Comparison of ENCODE assay signal across 8 cellular contexts in genomic region chr2:23532311-23533013, GRCh38.
A peak's percentile ranks its signal among the peaks of the same experiment; 100 is the strongest.
DNase-seq lines count a peak whose midpoint lies in the region; ATAC-seq and TF ChIP-seq lines count a peak whose summit lies in the region.

No MANE protein-coding gene starts in this region.

- H3K27me3 Mint-ChIP-seq in CD8-positive, alpha-beta T cell (ENCODE audit: low read depth), result no peaks in the 10 kb centered on the region
- no peaks in the 10 kb centered on the region for H3K27me3 Mint-ChIP-seq in activated naive CD4-positive, alpha-beta T cell treated with anti-CD3 and anti-CD28 coated beads, Interleukin-2, amount 50 U/mL, for 24 hours

- peaks cover 50% of the 10 kb centered on the region for H3K4me1 ChIP-seq in CD8-positive, alpha-beta T cell (ENCODE audit: insufficient read depth, low read length)
- H3K4me1 ChIP-seq in spleen, result peaks cover 0 to 42% (median 9%) of the 10 kb centered on the region in 6 donors
- no peaks in the 10 kb centered on the region for H3K4me1 ChIP-seq in MM.1S (ENCODE audit: low read length)

- no peak overlapping the region for H3K4me2 ChIP-seq in MM.1S (ENCODE audit: low read depth, low read length)

- WGBS in spleen, 5 donors, result 45 to 67% (median 55%) methylated on average over 18 of the region's 18 CpGs

- POLR2A ChIA-PET in CD8-positive, alpha-beta T cell (lab: Charles Lee), result interaction anchor here (0.6 to 1.0 kb wide), 2 partner anchors 11 to 21 kb away, joined by 3 read pairs; no protein-coding TSS in a partner anchor

- peak in 6 of 7 experiments; percentile 14 to 68 (median 34) for DNase-seq in CD8-positive, alpha-beta T cell
- DNase-seq in NCI-H345 treated with DMSO at 0.1 percent for 48 hours (lab: John Stamatoyannopoulos, UW; ENCODE audit: unreplicated experiment) (peak; percentile 96), spleen (no peak), MM.1S (no peak), NOMO-1 treated with DMSO at 0.1 percent for 48 hours (lab: John Stamatoyannopoulos, UW; ENCODE audit: unreplicated experiment) (no peak), kidney tubule cell (ENCODE audit: low spot score) (no peak)

- no peaks in the 10 kb centered on the region for H3K79me2 ChIP-seq in MM.1S (ENCODE audit: low read length)

- no peaks in the 10 kb centered on the region for H3K9me2 ChIP-seq in MM.1S (replicated peaks; ENCODE audit: insufficient read depth, low read length)

- peak overlapping the region; percentile 49 for H3K27ac ChIP-seq in CD8-positive, alpha-beta T cell (ENCODE audit: low read depth, low read length)
- H3K27ac ChIP-seq in spleen (peak overlapping the region in 5 of 8 donors; percentile 0 to 54 (median 46)), MM.1S (ENCODE audit: low read length) (no peak overlapping the region)

- no peak for TF ChIP-seq CTCF in CD8-positive, alpha-beta T cell (IDR thresholded peaks at IDR 0.05)
- TF ChIP-seq CTCF in spleen (IDR thresholded peaks at IDR 0.05 in 8 of 11, conservative IDR thresholded peaks at IDR 0.05 in 3 of 11), result no peak
- no peak for TF ChIP-seq CTCF in MM.1S (IDR thresholded peaks at IDR 0.05; ENCODE audit: low read length)

- no peaks in the 10 kb centered on the region for H3K36me3 Mint-ChIP-seq in CD8-positive, alpha-beta T cell
- no peaks in the 10 kb centered on the region for H3K36me3 Mint-ChIP-seq in activated naive CD4-positive, alpha-beta T cell treated with anti-CD3 and anti-CD28 coated beads, Interleukin-2, amount 50 U/mL, for 24 hours

- peak overlapping the region; percentile 68 for H3K4me3 ChIP-seq in CD8-positive, alpha-beta T cell (ENCODE audit: low read depth, low read length)
- H3K4me3 ChIP-seq in spleen, result peak overlapping the region in 3 of 8 donors; percentile 4 to 41 (median 5)
- H3K4me3 ChIP-seq in MM.1S (ENCODE audit: low read length), result no peak overlapping the region

- H3K27me3 ChIP-seq in CD8-positive, alpha-beta T cell (ENCODE audit: insufficient read depth, low read length), result no peaks in the 10 kb centered on the region
- H3K27me3 ChIP-seq in spleen (replicated peaks in 1 of 7), result no peaks in the 10 kb centered on the region
- no peaks in the 10 kb centered on the region for H3K27me3 ChIP-seq in MM.1S (replicated peaks; ENCODE audit: insufficient read depth, low read length)

- CTCF ChIA-PET in CD8-positive, alpha-beta T cell (lab: Charles Lee), result interaction anchor here (0.6 to 1.1 kb wide), 3 partner anchors 31 to 203 kb away, joined by 3 read pairs; no protein-coding TSS in a partner anchor

- H3K9me3 Mint-ChIP-seq in CD8-positive, alpha-beta T cell, result no peaks in the 10 kb centered on the region
- no peaks in the 10 kb centered on the region for H3K9me3 Mint-ChIP-seq in activated naive CD4-positive, alpha-beta T cell treated with anti-CD3 and anti-CD28 coated beads, Interleukin-2, amount 50 U/mL, for 24 hours

- H3F3A ChIP-seq in MM.1S (ENCODE audit: insufficient read depth, low read length), result no peaks in the 10 kb centered on the region

- intact Hi-C loops in CD8-positive, alpha-beta T cell (cut with DNase I, micrococcal nuclease), result loop anchor here in 1 of 2 experiments (5.0 kb wide), 1 partner anchor 155 kb away; no protein-coding TSS in a partner anchor
- intact Hi-C loops in spleen (cut with DNase I; ENCODE audit: low total_unique reads), result no loop called here

- H3K9ac ChIP-seq in MM.1S (ENCODE audit: low read length), result no peak overlapping the region

- no peaks in the 10 kb centered on the region for H3K36me3 ChIP-seq in CD8-positive, alpha-beta T cell (ENCODE audit: insufficient read depth, low read length)
- H3K36me3 ChIP-seq in spleen (no peaks in the 10 kb centered on the region), MM.1S (replicated peaks; ENCODE audit: insufficient read depth, low read length) (no peaks in the 10 kb centered on the region)

- H3K27ac Mint-ChIP-seq in CD8-positive, alpha-beta T cell, result peak overlapping the region; percentile 96
- peak overlapping the region; percentile 95 for H3K27ac Mint-ChIP-seq in activated naive CD4-positive, alpha-beta T cell treated with anti-CD3 and anti-CD28 coated beads, Interleukin-2, amount 50 U/mL, for 24 hours

- peak overlapping the region; percentile 88 for H3K4me3 Mint-ChIP-seq in CD8-positive, alpha-beta T cell
- H3K4me3 Mint-ChIP-seq in activated naive CD4-positive, alpha-beta T cell treated with anti-CD3 and anti-CD28 coated beads, Interleukin-2, amount 50 U/mL, for 24 hours, result peak overlapping the region; percentile 94

- peak; percentile 71 for ATAC-seq in CD8-positive, alpha-beta T cell
- peak; percentile 92 for ATAC-seq in GM21447 (IDR thresholded peaks at IDR 0.05; ENCODE audit: unreplicated experiment)

- no peak overlapping the region for H2AFZ ChIP-seq in MM.1S (ENCODE audit: low read length)

- no peak for TF ChIP-seq POLR2A in spleen (IDR thresholded peaks at IDR 0.05)

- peaks cover 47% of the 10 kb centered on the region for H3K4me1 Mint-ChIP-seq in CD8-positive, alpha-beta T cell (ENCODE audit: low read depth)
- H3K4me1 Mint-ChIP-seq in activated naive CD4-positive, alpha-beta T cell treated with anti-CD3 and anti-CD28 coated beads, Interleukin-2, amount 50 U/mL, for 24 hours, result peaks cover 52% of the 10 kb centered on the region

- H4K20me1 ChIP-seq in MM.1S (ENCODE audit: insufficient read depth, low read length), result no peaks in the 10 kb centered on the region

- H3K9me3 ChIP-seq in CD8-positive, alpha-beta T cell (ENCODE audit: low read length), result no peaks in the 10 kb centered on the region
- no peaks in the 10 kb centered on the region for H3K9me3 ChIP-seq in spleen
- H3K9me3 ChIP-seq in MM.1S (replicated peaks; ENCODE audit: insufficient read depth, low read length), result no peaks in the 10 kb centered on the region

Comparison
In these comparisons a context has a peak if more than half of its experiments do, and no peak if none do; other contexts are left out.
1. DNase-seq: peak in CD8-positive, alpha-beta T cell (6 of 7) and NCI-H345 treated with DMSO at 0.1 percent for 48 hours (single experiment); none in spleen (single experiment), MM.1S (single experiment), NOMO-1 treated with DMSO at 0.1 percent for 48 hours (single experiment) and kidney tubule cell (single experiment).